ENCODE assay signal across 1 cellular context in the genomic region with DNA sequence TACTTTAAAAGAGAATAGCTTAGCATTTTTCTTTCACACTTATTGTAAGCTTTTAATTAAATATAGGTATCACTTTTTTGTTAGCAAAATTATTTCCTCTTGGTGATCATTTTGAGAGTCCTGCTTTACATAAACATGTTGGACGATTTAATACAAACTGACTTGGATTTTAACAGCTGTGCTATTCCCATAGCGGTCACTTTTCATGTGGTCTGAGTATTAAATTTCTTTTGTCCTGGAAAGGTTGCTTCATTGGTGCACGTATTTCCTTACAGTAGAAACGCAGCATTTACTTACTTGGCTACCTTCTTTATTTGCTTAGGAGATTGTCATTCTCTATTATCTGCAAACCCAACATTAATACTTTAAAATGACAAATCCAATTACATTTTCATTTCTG.
TF ChIP-seq lines count a peak whose summit lies in the region.

No MANE protein-coding gene starts in this region.

TF ChIP-seq in HEK293, 187 proteins besides CTCF, POLR2A, EP300 and RAD21 (continued from another document):
- no peak for TF ChIP-seq GFI1B (tag by site-specific recombination; IDR thresholded peaks at IDR 0.05)
